ENCODE assay signal across 2 cellular contexts in the genomic region with DNA sequence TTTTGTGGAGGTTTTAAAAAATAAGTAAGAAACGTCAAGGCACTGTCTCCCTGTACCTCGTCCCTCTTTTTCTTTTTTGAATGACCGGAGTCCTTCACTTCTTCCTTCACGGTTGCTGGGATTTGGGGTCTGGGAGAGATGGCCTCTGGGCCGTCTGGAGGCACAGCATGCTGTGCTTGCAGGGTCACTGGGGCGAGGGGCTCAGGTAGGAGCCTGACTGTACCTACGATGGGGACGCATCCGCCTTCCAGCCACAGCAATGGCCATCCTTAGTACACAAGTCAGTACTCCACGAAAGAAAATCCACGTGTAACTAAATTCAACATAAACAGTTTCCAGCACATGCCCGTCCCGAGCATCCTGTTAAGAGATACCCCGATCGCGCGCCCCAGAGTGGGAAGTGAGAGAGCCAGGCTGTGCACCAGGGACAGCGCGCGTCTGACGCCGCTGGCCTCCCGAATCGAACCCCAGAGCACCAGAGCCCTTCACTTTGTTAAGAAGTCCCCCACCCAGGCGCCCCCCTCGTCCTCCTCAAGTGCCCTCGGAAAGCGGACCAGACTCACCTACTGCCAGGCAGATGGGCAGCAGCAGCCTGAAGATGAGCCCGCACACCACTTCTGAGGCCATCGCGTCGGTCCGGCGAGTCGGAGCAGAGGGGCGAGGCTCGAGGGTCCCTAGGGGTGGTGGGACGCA.
A peak's percentile ranks its signal among the peaks of the same experiment; 100 is the strongest.
TF ChIP-seq lines count a peak whose summit lies in the region.

No MANE protein-coding gene starts in this region.

TF ChIP-seq in GM12878, 131 proteins besides CTCF, POLR2A, EP300 and RAD21:
- TF ChIP-seq, protein P1, sequence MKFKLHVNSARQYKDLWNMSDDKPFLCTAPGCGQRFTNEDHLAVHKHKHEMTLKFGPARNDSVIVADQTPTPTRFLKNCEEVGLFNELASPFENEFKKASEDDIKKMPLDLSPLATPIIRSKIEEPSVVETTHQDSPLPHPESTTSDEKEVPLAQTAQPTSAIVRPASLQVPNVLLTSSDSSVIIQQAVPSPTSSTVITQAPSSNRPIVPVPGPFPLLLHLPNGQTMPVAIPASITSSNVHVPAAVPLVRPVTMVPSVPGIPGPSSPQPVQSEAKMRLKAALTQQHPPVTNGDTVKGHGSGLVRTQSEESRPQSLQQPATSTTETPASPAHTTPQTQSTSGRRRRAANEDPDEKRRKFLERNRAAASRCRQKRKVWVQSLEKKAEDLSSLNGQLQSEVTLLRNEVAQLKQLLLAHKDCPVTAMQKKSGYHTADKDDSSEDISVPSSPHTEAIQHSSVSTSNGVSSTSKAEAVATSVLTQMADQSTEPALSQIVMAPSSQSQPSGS (IDR thresholded peaks at IDR 0.05; ENCODE audit: low read length) = no peak
- 0 out of 2 replicates have a peak, but pooled peaks have one; percentile 23 for TF ChIP-seq TAF1 (IDR thresholded peaks at IDR 0.05; ENCODE audit: borderline replicate concordance, low read depth, low read length)
- peak; percentile 16; the same call in 1 of the 2 replicates for TF ChIP-seq SPI1 (IDR thresholded peaks at IDR 0.05; ENCODE audit: borderline replicate concordance, insufficient read depth, low read depth, low read length)
- TF ChIP-seq POLR2AphosphoS5 (IDR thresholded peaks at IDR 0.05; ENCODE audit: low read length) = peak; percentile 72; the same call in 1 of the 2 replicates
- TF ChIP-seq SMAD5 (IDR thresholded peaks at IDR 0.05; ENCODE audit: low read depth) = peak; percentile 49; the same call in 1 of the 2 replicates
- TF ChIP-seq IKZF1 (conservative IDR thresholded peaks at IDR 0.05) = no peak
- TF ChIP-seq, protein P2, sequence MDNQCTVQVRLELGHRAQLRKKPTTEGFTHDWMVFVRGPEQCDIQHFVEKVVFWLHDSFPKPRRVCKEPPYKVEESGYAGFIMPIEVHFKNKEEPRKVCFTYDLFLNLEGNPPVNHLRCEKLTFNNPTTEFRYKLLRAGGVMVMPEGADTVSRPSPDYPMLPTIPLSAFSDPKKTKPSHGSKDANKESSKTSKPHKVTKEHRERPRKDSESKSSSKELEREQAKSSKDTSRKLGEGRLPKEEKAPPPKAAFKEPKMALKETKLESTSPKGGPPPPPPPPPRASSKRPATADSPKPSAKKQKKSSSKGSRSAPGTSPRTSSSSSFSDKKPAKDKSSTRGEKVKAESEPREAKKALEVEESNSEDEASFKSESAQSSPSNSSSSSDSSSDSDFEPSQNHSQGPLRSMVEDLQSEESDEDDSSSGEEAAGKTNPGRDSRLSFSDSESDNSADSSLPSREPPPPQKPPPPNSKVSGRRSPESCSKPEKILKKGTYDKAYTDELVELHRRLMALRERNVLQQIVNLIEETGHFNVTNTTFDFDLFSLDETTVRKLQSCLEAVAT (IDR thresholded peaks at IDR 0.05) = peak; percentile 41

TF ChIP-seq in HepG2, 621 proteins besides CTCF, POLR2A, EP300 and RAD21:
- TF ChIP-seq ZNF317 (CRISPR knock-in tag; IDR thresholded peaks at IDR 0.05) (0 out of 2 replicates have a peak, but pooled peaks have one; percentile 26), ZNF138 (CRISPR knock-in tag; IDR thresholded peaks at IDR 0.05; ENCODE audit: low read depth) (no peak), ZNF777 (CRISPR knock-in tag; IDR thresholded peaks at IDR 0.05) (0 out of 2 replicates have a peak, but pooled peaks have one; percentile 40), KLF9 (CRISPR knock-in tag; IDR thresholded peaks at IDR 0.05; ENCODE audit: low read depth) (no peak), LCORL (IDR thresholded peaks at IDR 0.05) (no peak), LCORL (CRISPR knock-in tag; IDR thresholded peaks at IDR 0.05) (0 out of 2 replicates have a peak, but pooled peaks have one; percentile 28), ZBTB7B (CRISPR knock-in tag; IDR thresholded peaks at IDR 0.05) (peak; percentile 34; the same call in 1 of the 2 replicates), ELF3 (CRISPR knock-in tag; IDR thresholded peaks at IDR 0.05) (no peak), ZFX (CRISPR knock-in tag; IDR thresholded peaks at IDR 0.05; ENCODE audit: low read depth) (peak; percentile 23; the same call in 1 of the 2 replicates)
- TF ChIP-seq, protein P3, sequence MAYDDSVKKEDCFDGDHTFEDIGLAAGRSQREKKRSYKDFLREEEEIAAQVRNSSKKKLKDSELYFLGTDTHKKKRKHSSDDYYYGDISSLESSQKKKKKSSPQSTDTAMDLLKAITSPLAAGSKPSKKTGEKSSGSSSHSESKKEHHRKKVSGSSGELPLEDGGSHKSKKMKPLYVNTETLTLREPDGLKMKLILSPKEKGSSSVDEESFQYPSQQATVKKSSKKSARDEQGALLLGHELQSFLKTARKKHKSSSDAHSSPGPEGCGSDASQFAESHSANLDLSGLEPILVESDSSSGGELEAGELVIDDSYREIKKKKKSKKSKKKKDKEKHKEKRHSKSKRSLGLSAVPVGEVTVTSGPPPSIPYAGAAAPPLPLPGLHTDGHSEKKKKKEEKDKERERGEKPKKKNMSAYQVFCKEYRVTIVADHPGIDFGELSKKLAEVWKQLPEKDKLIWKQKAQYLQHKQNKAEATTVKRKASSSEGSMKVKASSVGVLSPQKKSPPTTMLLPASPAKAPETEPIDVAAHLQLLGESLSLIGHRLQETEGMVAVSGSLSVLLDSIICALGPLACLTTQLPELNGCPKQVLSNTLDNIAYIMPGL (CRISPR knock-in tag; IDR thresholded peaks at IDR 0.05; ENCODE audit: borderline replicate concordance in 1 of 2, low read depth in 1 of 2) = 0 out of 4 replicates have a peak, but pooled peaks of 1 of the 2 experiments have one; percentile 4
- TF ChIP-seq, protein P4, sequence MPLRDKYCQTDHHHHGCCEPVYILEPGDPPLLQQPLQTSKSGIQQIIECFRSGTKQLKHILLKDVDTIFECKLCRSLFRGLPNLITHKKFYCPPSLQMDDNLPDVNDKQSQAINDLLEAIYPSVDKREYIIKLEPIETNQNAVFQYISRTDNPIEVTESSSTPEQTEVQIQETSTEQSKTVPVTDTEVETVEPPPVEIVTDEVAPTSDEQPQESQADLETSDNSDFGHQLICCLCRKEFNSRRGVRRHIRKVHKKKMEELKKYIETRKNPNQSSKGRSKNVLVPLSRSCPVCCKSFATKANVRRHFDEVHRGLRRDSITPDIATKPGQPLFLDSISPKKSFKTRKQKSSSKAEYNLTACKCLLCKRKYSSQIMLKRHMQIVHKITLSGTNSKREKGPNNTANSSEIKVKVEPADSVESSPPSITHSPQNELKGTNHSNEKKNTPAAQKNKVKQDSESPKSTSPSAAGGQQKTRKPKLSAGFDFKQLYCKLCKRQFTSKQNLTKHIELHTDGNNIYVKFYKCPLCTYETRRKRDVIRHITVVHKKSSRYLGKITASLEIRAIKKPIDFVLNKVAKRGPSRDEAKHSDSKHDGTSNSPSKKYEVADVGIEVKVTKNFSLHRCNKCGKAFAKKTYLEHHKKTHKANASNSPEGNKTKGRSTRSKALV (CRISPR knock-in tag; IDR thresholded peaks at IDR 0.05) = peak; percentile 36; the same call in 1 of the 2 replicates
- TF ChIP-seq, protein P5, sequence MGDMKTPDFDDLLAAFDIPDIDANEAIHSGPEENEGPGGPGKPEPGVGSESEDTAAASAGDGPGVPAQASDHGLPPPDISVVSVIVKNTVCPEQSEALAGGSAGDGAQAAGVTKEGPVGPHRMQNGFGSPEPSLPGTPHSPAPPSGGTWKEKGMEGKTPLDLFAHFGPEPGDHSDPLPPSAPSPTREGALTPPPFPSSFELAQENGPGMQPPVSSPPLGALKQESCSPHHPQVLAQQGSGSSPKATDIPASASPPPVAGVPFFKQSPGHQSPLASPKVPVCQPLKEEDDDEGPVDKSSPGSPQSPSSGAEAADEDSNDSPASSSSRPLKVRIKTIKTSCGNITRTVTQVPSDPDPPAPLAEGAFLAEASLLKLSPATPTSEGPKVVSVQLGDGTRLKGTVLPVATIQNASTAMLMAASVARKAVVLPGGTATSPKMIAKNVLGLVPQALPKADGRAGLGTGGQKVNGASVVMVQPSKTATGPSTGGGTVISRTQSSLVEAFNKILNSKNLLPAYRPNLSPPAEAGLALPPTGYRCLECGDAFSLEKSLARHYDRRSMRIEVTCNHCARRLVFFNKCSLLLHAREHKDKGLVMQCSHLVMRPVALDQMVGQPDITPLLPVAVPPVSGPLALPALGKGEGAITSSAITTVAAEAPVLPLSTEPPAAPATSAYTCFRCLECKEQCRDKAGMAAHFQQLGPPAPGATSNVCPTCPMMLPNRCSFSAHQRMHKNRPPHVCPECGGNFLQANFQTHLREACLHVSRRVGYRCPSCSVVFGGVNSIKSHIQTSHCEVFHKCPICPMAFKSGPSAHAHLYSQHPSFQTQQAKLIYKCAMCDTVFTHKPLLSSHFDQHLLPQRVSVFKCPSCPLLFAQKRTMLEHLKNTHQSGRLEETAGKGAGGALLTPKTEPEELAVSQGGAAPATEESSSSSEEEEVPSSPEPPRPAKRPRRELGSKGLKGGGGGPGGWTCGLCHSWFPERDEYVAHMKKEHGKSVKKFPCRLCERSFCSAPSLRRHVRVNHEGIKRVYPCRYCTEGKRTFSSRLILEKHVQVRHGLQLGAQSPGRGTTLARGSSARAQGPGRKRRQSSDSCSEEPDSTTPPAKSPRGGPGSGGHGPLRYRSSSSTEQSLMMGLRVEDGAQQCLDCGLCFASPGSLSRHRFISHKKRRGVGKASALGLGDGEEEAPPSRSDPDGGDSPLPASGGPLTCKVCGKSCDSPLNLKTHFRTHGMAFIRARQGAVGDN (CRISPR knock-in tag; IDR thresholded peaks at IDR 0.05) = 0 out of 2 replicates have a peak, but pooled peaks have one; percentile 4
